8 cellular contexts compared by ENCODE assay signal in genomic region chr11:56841210-56841810, GRCh38.
DNase-seq lines count a peak whose midpoint lies in the region; ATAC-seq, FAIRE-seq and TF ChIP-seq lines count a peak whose summit lies in the region.

No MANE protein-coding gene starts in this region.

- H3K4me1 ChIP-seq in A549, result peaks cover 14% of the 10 kb centered on the region
- H3K4me1 ChIP-seq in spleen, result peaks cover 0 to 5% (median 0%) of the 10 kb centered on the region in 6 donors

- CTCF ChIA-PET in A549 (lab: Yijun Ruan, JAX), result interaction anchor here (0.6 to 14.4 kb wide), 88 partner anchors 8 to 499 kb away, joined by 3 to 596 read pairs (median 4); partner anchors contain the start of gene APLNR

- peak; percentile 98 to 99 for TF ChIP-seq RAD21 in A549 (conservative IDR thresholded peaks at IDR 0.05 in 1 of 2, IDR thresholded peaks at IDR 0.05 in 1 of 2)

- TF ChIP-seq CTCF in A549 (IDR thresholded peaks at IDR 0.05), result peak; percentile 89
- peak; percentile 69 for TF ChIP-seq CTCF in astrocyte of the cerebellum (IDR thresholded peaks at IDR 0.05; ENCODE audit: low read depth, low read length, missing control alignments)
- TF ChIP-seq CTCF in spleen (IDR thresholded peaks at IDR 0.05 in 8 of 11, conservative IDR thresholded peaks at IDR 0.05 in 3 of 11), result peak in 10 of 11 experiments; percentile 18 to 69 (median 58)

- H3K27ac ChIP-seq in A549, result peak overlapping the region; percentile 88 to 94
- peak overlapping the region in 1 of 8 donors; percentile 14 for H3K27ac ChIP-seq in spleen

- no peak overlapping the region for H3K4me3 ChIP-seq in A549
- H3K4me3 ChIP-seq in astrocyte of the cerebellum (ENCODE audit: low read depth, low read length), result no peak overlapping the region
- no peak overlapping the region for H3K4me3 ChIP-seq in spleen

- FAIRE-seq in A549 (lab: Jason Lieb, UNC), result peak; percentile 88

- intact Hi-C loops in spleen (cut with DNase I; ENCODE audit: low total_unique reads), result loop anchor here (5.0 kb wide), 1 partner anchor 406 kb away; no protein-coding TSS in a partner anchor

- no peaks in the 10 kb centered on the region for H3K36me3 ChIP-seq in spleen

- H3K27me3 ChIP-seq in spleen (replicated peaks in 1 of 7), result no peaks in the 10 kb centered on the region

- TF ChIP-seq EP300 in A549 (IDR thresholded peaks at IDR 0.05), result no peak

- POLR2A ChIA-PET in A549 (lab: Yijun Ruan, JAX), result interaction anchor here (0.5 to 1.8 kb wide), 2 partner anchors 408 to 496 kb away, joined by 4 to 25 read pairs; no protein-coding TSS in a partner anchor

- WGBS in A549 (ENCODE audit: missing lambda C conversion rate), result 4% methylated on average over 8 of the region's 8 CpGs
- 16 to 21% (median 19%) methylated on average over 8 of the region's 8 CpGs for WGBS in spleen, 5 donors

- peak overlapping the region; percentile 49 for H3K4me2 ChIP-seq in A549

- in situ Hi-C loops in G401 (cut with HindIII; ENCODE audit: low sequenced_read_pairs), result no loop called here
- in situ Hi-C loops in astrocyte of the cerebellum (cut with HindIII; ENCODE audit: low sequenced_read_pairs), result loop anchor here (5.0 kb wide), 1 partner anchor 276 kb away; no protein-coding TSS in a partner anchor

- DNase-seq in A549 (ENCODE audit: low read depth in 1 of 2, low spot score in 1 of 2), result peak; percentile 35 to 86
- DNase-seq in G401 (ENCODE audit: low spot score), result peak; percentile 34
- peak; percentile 26 for DNase-seq in NCI-H526 treated with DMSO at 0.1 percent for 48 hours (lab: John Stamatoyannopoulos, UW)
- DNase-seq in astrocyte of the cerebellum (ENCODE audit: low read depth), result peak; percentile 29
- peak; percentile 10 to 67 for DNase-seq in hippocampal formation (lab: John Stamatoyannopoulos, UW)
- DNase-seq in spleen, result no peak

- TF ChIP-seq POLR2A in A549 (IDR thresholded peaks at IDR 0.05; ENCODE audit: low read length) (no peak), spleen (IDR thresholded peaks at IDR 0.05) (no peak)

- ATAC-seq in A549 (peak; percentile 66 to 93; a peak in 5 of 6 replicates), HG03039 (IDR thresholded peaks at IDR 0.05; ENCODE audit: unreplicated experiment) (peak; percentile 53), GM21360 (IDR thresholded peaks at IDR 0.05; ENCODE audit: unreplicated experiment) (no peak)

- H3K9me3 ChIP-seq in A549 (peaks cover 46% of the 10 kb centered on the region), spleen (no peaks in the 10 kb centered on the region)

TF ChIP-seq in A549, 52 proteins besides CTCF, POLR2A, EP300 and RAD21 (continues in another document):
- TF ChIP-seq HES2 (IDR thresholded peaks at IDR 0.05) (no peak), MAX (IDR thresholded peaks at IDR 0.05) (0 out of 2 replicates have a peak, but pooled peaks have one; percentile 38), E2F6 (IDR thresholded peaks at IDR 0.05; ENCODE audit: borderline replicate concordance, low read depth) (no peak), ZNF302 (CRISPR knock-in tag; IDR thresholded peaks at IDR 0.05) (no peak), HDAC2 (IDR thresholded peaks at IDR 0.05) (no peak), NPAS2 (CRISPR knock-in tag; IDR thresholded peaks at IDR 0.05; ENCODE audit: borderline replicate concordance) (no peak), ZFP36 (IDR thresholded peaks at IDR 0.05; ENCODE audit: borderline replicate concordance, partially characterized antibody) (no peak), BCL3 (IDR thresholded peaks at IDR 0.05) (no peak), MYC (IDR thresholded peaks at IDR 0.05; ENCODE audit: borderline replicate concordance, low read length) (no peak), MAFK (IDR thresholded peaks at IDR 0.05; ENCODE audit: partially characterized antibody) (peak; percentile 85), CBX8 (IDR thresholded peaks at IDR 0.05) (no peak), REST (IDR thresholded peaks at IDR 0.05) (no peak), HOXB5 (CRISPR knock-in tag; IDR thresholded peaks at IDR 0.05) (no peak), TP53 (CRISPR knock-in tag; IDR thresholded peaks at IDR 0.05) (no peak), CBX2 (IDR thresholded peaks at IDR 0.05; ENCODE audit: borderline replicate concordance, low read depth) (no peak), KDM5A (IDR thresholded peaks at IDR 0.05) (no peak), FOSB (CRISPR knock-in tag; IDR thresholded peaks at IDR 0.05) (no peak), BHLHE40 (IDR thresholded peaks at IDR 0.05; ENCODE audit: low read depth, low read length) (no peak), EHF (CRISPR knock-in tag; IDR thresholded peaks at IDR 0.05) (no peak), HOXA7 (CRISPR knock-in tag; IDR thresholded peaks at IDR 0.05) (no peak), JUNB (IDR thresholded peaks at IDR 0.05) (no peak), SREBF2 (IDR thresholded peaks at IDR 0.05) (no peak), MAZ (IDR thresholded peaks at IDR 0.05; ENCODE audit: borderline replicate concordance, low read depth, low read length) (no peak), ZSCAN20 (CRISPR knock-in tag; IDR thresholded peaks at IDR 0.05) (no peak), HMGXB4 (CRISPR knock-in tag; IDR thresholded peaks at IDR 0.05; ENCODE audit: borderline replicate concordance) (no peak), SMC3 (IDR thresholded peaks at IDR 0.05) (peak; percentile 98), CEBPB (IDR thresholded peaks at IDR 0.05) (0 out of 4 replicates have a peak, but pooled peaks of 1 of the 2 experiments have one; percentile 30)
